10 cellular contexts compared by ENCODE assay signal in genomic region chr4:7829687-7830580, GRCh38.
DNase-seq lines count a peak whose midpoint lies in the region; ATAC-seq and TF ChIP-seq lines count a peak whose summit lies in the region.
"Had no signal": no experiment of that assay in that cellular context is flagged by ENCODE, and none has a peak within 500 bp of the region (broad histone marks: within the 10 kb centered on the region; RNA-seq: fewer than 3 reads in every experiment).

No MANE protein-coding gene starts in this region.

- no peak for DNase-seq in CD4-positive, alpha-beta memory T cell
- DNase-seq in Karpas-422, result peak; percentile 2
- DNase-seq in central memory CD8-positive, alpha-beta T cell (ENCODE audit: low spot score in 2 of 2), result no peak
- no peak for DNase-seq in caudate nucleus (lab: John Stamatoyannopoulos, UW)
- no peak for DNase-seq in DMS153 (lab: John Stamatoyannopoulos, UW)
- no peak for DNase-seq in activated CD4-positive, alpha-beta T cell treated with anti-CD3 and anti-CD28 coated beads, Interleukin-2, amount 10 ng/mL, durations not matched to agents 24 days and 14 days
- DNase-seq: activated CD8-positive, alpha-beta memory T cell treated with anti-CD3 and anti-CD28 coated beads, Interleukin-2, amount 10 ng/mL, durations not matched to agents 7 days and 5 days; NCI-H524 had no signal

- no peak overlapping the region for H2AFZ ChIP-seq in Karpas-422 (ENCODE audit: low read length)

- TF ChIP-seq CTCF in nephron (IDR thresholded peaks at IDR 0.05; ENCODE audit: unreplicated experiment in 3 of 3), result no peak

- no peaks in the 10 kb centered on the region for H3K9me2 ChIP-seq in Karpas-422 (replicated peaks; ENCODE audit: insufficient read depth, low read length)

- ATAC-seq in central memory CD8-positive, alpha-beta T cell (replicated peaks; ENCODE audit: extremely low read depth, poor library complexity, severe bottlenecking), result no peak
- ATAC-seq in GM19467 (IDR thresholded peaks at IDR 0.05; ENCODE audit: unreplicated experiment), result no peak
- ATAC-seq: activated CD8-positive, alpha-beta memory T cell treated with anti-CD3 and anti-CD28 coated beads, Interleukin-2, amount 10 ng/mL, durations not matched to agents 7 days and 5 days had no signal

- H3K9ac ChIP-seq in Karpas-422 (ENCODE audit: low read length), result no peak overlapping the region

- H3K4me3 ChIP-seq in CD4-positive, alpha-beta memory T cell (ENCODE audit: low read length in 2 of 2), result no peak overlapping the region
- H3K4me3 ChIP-seq in Karpas-422 (ENCODE audit: low read length), result no peak overlapping the region

- H3K4me1 Mint-ChIP-seq in CD4-positive, alpha-beta memory T cell, result peaks cover 55 to 69% (median 63%) of the 10 kb centered on the region in 4 donors
- H3K4me1 Mint-ChIP-seq in central memory CD8-positive, alpha-beta T cell, result peaks cover 72% of the 10 kb centered on the region
- H3K4me1 Mint-ChIP-seq in nephron, result peaks cover 79% of the 10 kb centered on the region
- peaks cover 42% of the 10 kb centered on the region for H3K4me1 Mint-ChIP-seq in activated CD4-positive, alpha-beta T cell treated with anti-CD3 and anti-CD28 coated beads, Interleukin-2, amount 10 ng/mL, durations not matched to agents 24 days and 14 days

- no peak overlapping the region for H3K4me2 ChIP-seq in Karpas-422 (ENCODE audit: low read depth, low read length, poor library complexity, severe bottlenecking)

- H3K79me2 ChIP-seq in Karpas-422 (ENCODE audit: low read length), result no peaks in the 10 kb centered on the region

- H3K9me3 ChIP-seq in CD4-positive, alpha-beta memory T cell (ENCODE audit: control insufficient read depth in 1 of 2, low read length in 2 of 2), result no peaks in the 10 kb centered on the region
- no peaks in the 10 kb centered on the region for H3K9me3 ChIP-seq in Karpas-422 (ENCODE audit: low read length)

- peaks cover 24 to 26% of the 10 kb centered on the region in 2 donors for H3K36me3 Mint-ChIP-seq in CD4-positive, alpha-beta memory T cell
- peaks cover 13% of the 10 kb centered on the region for H3K36me3 Mint-ChIP-seq in central memory CD8-positive, alpha-beta T cell (ENCODE audit: insufficient read depth)
- peaks cover 80% of the 10 kb centered on the region for H3K36me3 Mint-ChIP-seq in nephron (ENCODE audit: low read depth)
- H3K36me3 Mint-ChIP-seq in activated CD4-positive, alpha-beta T cell treated with anti-CD3 and anti-CD28 coated beads, Interleukin-2, amount 10 ng/mL, durations not matched to agents 24 days and 14 days (ENCODE audit: low read depth), result peaks cover 44% of the 10 kb centered on the region

- H3K4me3 Mint-ChIP-seq in CD4-positive, alpha-beta memory T cell, result peak overlapping the region in 6 of 8 donors; percentile 1 to 86 (median 75)
- H3K4me3 Mint-ChIP-seq in central memory CD8-positive, alpha-beta T cell, result peak overlapping the region; percentile 34
- H3K4me3 Mint-ChIP-seq in nephron, result no peak overlapping the region
- no peak overlapping the region for H3K4me3 Mint-ChIP-seq in activated CD4-positive, alpha-beta T cell treated with anti-CD3 and anti-CD28 coated beads, Interleukin-2, amount 10 ng/mL, durations not matched to agents 24 days and 14 days
- H3K4me3 Mint-ChIP-seq: activated CD8-positive, alpha-beta memory T cell treated with anti-CD3 and anti-CD28 coated beads, Interleukin-2, amount 10 ng/mL, durations not matched to agents 7 days and 5 days had no signal

- H3K27me3 Mint-ChIP-seq in CD4-positive, alpha-beta memory T cell, result no peaks in the 10 kb centered on the region
- H3K27me3 Mint-ChIP-seq in central memory CD8-positive, alpha-beta T cell, result no peaks in the 10 kb centered on the region
- no peaks in the 10 kb centered on the region for H3K27me3 Mint-ChIP-seq in nephron (ENCODE audit: low read depth)
- no peaks in the 10 kb centered on the region for H3K27me3 Mint-ChIP-seq in activated CD4-positive, alpha-beta T cell treated with anti-CD3 and anti-CD28 coated beads, Interleukin-2, amount 10 ng/mL, durations not matched to agents 24 days and 14 days
- H3K27me3 Mint-ChIP-seq: activated CD8-positive, alpha-beta memory T cell treated with anti-CD3 and anti-CD28 coated beads, Interleukin-2, amount 10 ng/mL, durations not matched to agents 7 days and 5 days had no signal

- POLR2A ChIA-PET in CD4-positive, alpha-beta memory T cell (lab: Charles Lee; ENCODE audit: partially characterized antibody), result interaction anchor here (1.9 to 2.8 kb wide), 4 partner anchors 9 to 34 kb away, joined by 7 to 15 read pairs (median 9); no protein-coding TSS in a partner anchor

- peaks cover 53% of the 10 kb centered on the region for H3K4me1 ChIP-seq in CD4-positive, alpha-beta memory T cell (ENCODE audit: insufficient read depth, low read length)
- peaks cover 14% of the 10 kb centered on the region for H3K4me1 ChIP-seq in Karpas-422 (ENCODE audit: low read length)

- no peaks in the 10 kb centered on the region for H3K27me3 ChIP-seq in CD4-positive, alpha-beta memory T cell (ENCODE audit: insufficient read depth, low read length)
- no peaks in the 10 kb centered on the region for H3K27me3 ChIP-seq in Karpas-422 (ENCODE audit: low read length)

- peak overlapping the region; percentile 55 for H3K27ac ChIP-seq in CD4-positive, alpha-beta memory T cell (ENCODE audit: low read depth, low read length)
- H3K27ac ChIP-seq in Karpas-422 (ENCODE audit: low read length) (no peak overlapping the region), caudate nucleus (ENCODE audit: low read depth, low read length) (no peak overlapping the region)

- no peaks in the 10 kb centered on the region for H3K36me3 ChIP-seq in CD4-positive, alpha-beta memory T cell (ENCODE audit: insufficient read depth, low read length)
- no peaks in the 10 kb centered on the region for H3K36me3 ChIP-seq in Karpas-422 (ENCODE audit: insufficient read depth, low read length)

- no peaks in the 10 kb centered on the region for H4K20me1 ChIP-seq in Karpas-422 (ENCODE audit: insufficient read depth, low read depth, low read length)

- intact Hi-C loops in CD4-positive, alpha-beta memory T cell (cut with micrococcal nuclease), result loop anchor here (1.0 to 5.0 kb wide), 3 partner anchors 25 to 46 kb away; no protein-coding TSS in a partner anchor
- intact Hi-C loops in activated CD4-positive, alpha-beta T cell treated with anti-CD3 and anti-CD28 coated beads, Interleukin-2, amount 10 ng/mL, durations not matched to agents 24 days and 14 days (cut with micrococcal nuclease), result no loop called here

- CTCF ChIA-PET in CD4-positive, alpha-beta memory T cell (lab: Charles Lee; ENCODE audit: partially characterized antibody), result interaction anchor here (1.5 to 7.5 kb wide), 4 partner anchors 12 to 27 kb away, joined by 4 to 66 read pairs (median 14); no protein-coding TSS in a partner anchor

- H3K9me3 Mint-ChIP-seq in CD4-positive, alpha-beta memory T cell, result peaks cover 0 to 4% (median 0%) of the 10 kb centered on the region in 8 donors
- no peaks in the 10 kb centered on the region for H3K9me3 Mint-ChIP-seq in central memory CD8-positive, alpha-beta T cell
- peaks cover 9% of the 10 kb centered on the region for H3K9me3 Mint-ChIP-seq in nephron
- no peaks in the 10 kb centered on the region for H3K9me3 Mint-ChIP-seq in activated CD4-positive, alpha-beta T cell treated with anti-CD3 and anti-CD28 coated beads, Interleukin-2, amount 10 ng/mL, durations not matched to agents 24 days and 14 days

- H3K27ac Mint-ChIP-seq in CD4-positive, alpha-beta memory T cell, result peak overlapping the region; percentile 88 to 97 (median 89)
- peak overlapping the region; percentile 99 for H3K27ac Mint-ChIP-seq in central memory CD8-positive, alpha-beta T cell (ENCODE audit: low read depth)
- peak overlapping the region; percentile 95 to 97 (median 96) for H3K27ac Mint-ChIP-seq in nephron
- H3K27ac Mint-ChIP-seq in activated CD4-positive, alpha-beta T cell treated with anti-CD3 and anti-CD28 coated beads, Interleukin-2, amount 10 ng/mL, durations not matched to agents 24 days and 14 days, result no peak overlapping the region

Comparison
In these comparisons a context has a peak if more than half of its experiments do, and no peak if none do; other contexts are left out.
1. H3K4me3 Mint-ChIP-seq: peak in CD4-positive, alpha-beta memory T cell (6 of 8) and central memory CD8-positive, alpha-beta T cell (single experiment); none in nephron (0 of 3) and activated CD4-positive, alpha-beta T cell treated with anti-CD3 and anti-CD28 coated beads, Interleukin-2, amount 10 ng/mL, durations not matched to agents 24 days and 14 days (single experiment).